ENCODE assay signal across 9 cellular contexts in the genomic region with DNA sequence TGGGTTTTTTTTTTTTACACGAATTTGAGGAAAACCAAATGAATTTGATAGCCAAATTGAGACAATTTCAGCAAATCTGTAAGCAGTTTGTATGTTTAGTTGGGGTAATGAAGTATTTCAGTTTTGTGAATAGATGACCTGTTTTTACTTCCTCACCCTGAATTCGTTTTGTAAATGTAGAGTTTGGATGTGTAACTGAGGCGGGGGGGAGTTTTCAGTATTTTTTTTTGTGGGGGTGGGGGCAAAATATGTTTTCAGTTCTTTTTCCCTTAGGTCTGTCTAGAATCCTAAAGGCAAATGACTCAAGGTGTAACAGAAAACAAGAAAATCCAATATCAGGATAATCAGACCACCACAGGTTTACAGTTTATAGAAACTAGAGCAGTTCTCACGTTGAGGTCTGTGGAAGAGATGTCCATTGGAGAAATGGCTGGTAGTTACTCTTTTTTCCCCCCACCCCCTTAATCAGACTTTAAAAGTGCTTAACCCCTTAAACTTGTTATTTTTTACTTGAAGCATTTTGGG. TPM values are rescaled to one million over a fixed set of nuclear protein-coding genes. Genes with fewer than 3 reads are reported as not detected.
A peak's percentile ranks its signal among the peaks of the same experiment; 100 is the strongest.
DNase-seq lines count a peak whose midpoint lies in the region; ATAC-seq and TF ChIP-seq lines count a peak whose summit lies in the region.
"Had no signal": no experiment of that assay in that cellular context is flagged by ENCODE, and none has a peak within 500 bp of the region (broad histone marks: within the 10 kb centered on the region; RNA-seq: fewer than 3 reads in every experiment).

No MANE protein-coding gene starts in this region.

- no peaks in the 10 kb centered on the region for H3K27me3 Mint-ChIP-seq in stimulated activated naive B cell treated with anti-CD40 and anti-IgM and Interleukin-4, amounts not matched to agents 10 μg/mL and 1 μg/mL and 100 μg/mL, for 72 hours

- TF ChIP-seq CTCF in thyroid gland (IDR thresholded peaks at IDR 0.05): no peak

- no peak for TF ChIP-seq POLR2A in thyroid gland (IDR thresholded peaks at IDR 0.05)

- no peak overlapping the region for H3K4me3 Mint-ChIP-seq in stimulated activated naive B cell treated with anti-CD40 and anti-IgM and Interleukin-4, amounts not matched to agents 10 μg/mL and 1 μg/mL and 100 μg/mL, for 72 hours

- H3K4me3 ChIP-seq in adipocyte (ENCODE audit: low read length) (peak overlapping the region; percentile 90), iPS-20b (ENCODE audit: low read length) (peak overlapping the region; percentile 96), thyroid gland (replicated peaks in 1 of 3) (peak overlapping the region; percentile 44 to 82 (median 76))

- H3K9ac ChIP-seq in adipocyte (ENCODE audit: low read length) (peak overlapping the region; percentile 98), iPS-20b (ENCODE audit: low read depth, low read length) (peak overlapping the region; percentile 100)

- no peaks in the 10 kb centered on the region for H3K9me3 Mint-ChIP-seq in stimulated activated naive B cell treated with anti-CD40 and anti-IgM and Interleukin-4, amounts not matched to agents 10 μg/mL and 1 μg/mL and 100 μg/mL, for 72 hours

- ATAC-seq in HG03342 (IDR thresholded peaks at IDR 0.05; ENCODE audit: unreplicated experiment): no peak
- ATAC-seq in stimulated activated naive B cell treated with anti-CD40 and anti-IgM and Interleukin-4, amounts not matched to agents 10 μg/mL and 1 μg/mL and 100 μg/mL, for 72 hours (replicated peaks): no peak
- ATAC-seq: activated naive CD4-positive, alpha-beta T cell treated with anti-CD3 and anti-CD28 coated beads, Interleukin-2, amount 50 U/mL, for 72 hours had no signal

- H3K27ac ChIP-seq in iPS-20b (ENCODE audit: low read length) (no peak overlapping the region), thyroid gland (peak overlapping the region; percentile 99 to 100 (median 100))

- peaks cover 20 to 27% of the 10 kb centered on the region in 2 donors for H3K36me3 Mint-ChIP-seq in stimulated activated naive B cell treated with anti-CD40 and anti-IgM and Interleukin-4, amounts not matched to agents 10 μg/mL and 1 μg/mL and 100 μg/mL, for 72 hours

- intact Hi-C loops in thyroid gland (cut with DNase I): no loop called here

- no peak overlapping the region for H3K27ac Mint-ChIP-seq in stimulated activated naive B cell treated with anti-CD40 and anti-IgM and Interleukin-4, amounts not matched to agents 10 μg/mL and 1 μg/mL and 100 μg/mL, for 72 hours
- H3K27ac Mint-ChIP-seq: activated naive CD4-positive, alpha-beta T cell treated with anti-CD3 and anti-CD28 coated beads, Interleukin-2, amount 50 U/mL, for 72 hours had no signal

- peaks cover 32 to 48% of the 10 kb centered on the region in 2 donors for H3K4me1 Mint-ChIP-seq in stimulated activated naive B cell treated with anti-CD40 and anti-IgM and Interleukin-4, amounts not matched to agents 10 μg/mL and 1 μg/mL and 100 μg/mL, for 72 hours

- DNase-seq in NCI-H82 (lab: John Stamatoyannopoulos, UW) (peak; percentile 45), NCI-H82 treated with DMSO at 0.1 percent for 48 hours (lab: John Stamatoyannopoulos, UW; ENCODE audit: unreplicated experiment) (no peak), adipocyte (ENCODE audit: low read depth) (no peak), thyroid gland (no peak), AG08396 (ENCODE audit: low spot score) (no peak)
- DNase-seq in stimulated activated naive B cell treated with anti-CD40 and anti-IgM and Interleukin-4, amounts not matched to agents 10 μg/mL and 1 μg/mL and 100 μg/mL, for 72 hours: no peak

- H3K36me3 ChIP-seq in adipocyte (ENCODE audit: control insufficient read depth, insufficient read depth, low read length, severe bottlenecking): peaks cover 56% of the 10 kb centered on the region
- H3K36me3 ChIP-seq in iPS-20b (ENCODE audit: insufficient read depth, low read depth, low read length): peaks cover 63% of the 10 kb centered on the region
- peaks cover 57 to 60% of the 10 kb centered on the region in 2 donors for H3K36me3 ChIP-seq in thyroid gland

- H3K9me3 ChIP-seq in adipocyte (ENCODE audit: control insufficient read depth, low read length) (peaks cover 11% of the 10 kb centered on the region), iPS-20b (ENCODE audit: insufficient read depth, low read depth, low read length) (no peaks in the 10 kb centered on the region), thyroid gland (no peaks in the 10 kb centered on the region)

- H3K27me3 ChIP-seq in adipocyte (replicated peaks; ENCODE audit: control insufficient read depth, insufficient read depth, low read length): no peaks in the 10 kb centered on the region
- no peaks in the 10 kb centered on the region for H3K27me3 ChIP-seq in iPS-20b (ENCODE audit: insufficient read depth, low read length)
- H3K27me3 ChIP-seq in thyroid gland: no peaks in the 10 kb centered on the region

- WGBS in thyroid gland, 2 donors: 0% methylated on average over 4 of the region's 4 CpGs

- H3K4me1 ChIP-seq in adipocyte (ENCODE audit: control insufficient read depth, insufficient read depth, low read length): peaks cover 11% of the 10 kb centered on the region
- peaks cover 25% of the 10 kb centered on the region for H3K4me1 ChIP-seq in iPS-20b (ENCODE audit: insufficient read depth, low read length)
- peaks cover 14 to 17% of the 10 kb centered on the region in 2 donors for H3K4me1 ChIP-seq in thyroid gland

RNA-seq across cellular contexts. Expression of a gene that starts 2.2 kb away (rescaled TPM):
- total RNA-seq in thyroid gland: over 10,000 TPM; 20,994 to 36,233 (median 26,043) TPM

RNA-seq across cellular contexts. Expression of a gene that starts 23.8 kb away (rescaled TPM):
- total RNA-seq in thyroid gland: 100 to 1,000 TPM in 3 of 4 donors, 10 to 100 TPM in 1; 99.8 to 122 (median 116) TPM

RNA-seq across cellular contexts. Expression of a gene that starts 57.1 kb away (rescaled TPM):
- 100 to 1,000 TPM; 195 to 277 (median 222) TPM for total RNA-seq in thyroid gland
